10 cellular contexts compared by ENCODE assay signal in genomic region chr2:216315817-216316603, GRCh38. TPM values are rescaled to one million over a fixed set of nuclear protein-coding genes. Genes with fewer than 3 reads are reported as not detected.
DNase-seq lines count a peak whose midpoint lies in the region; ATAC-seq and TF ChIP-seq lines count a peak whose summit lies in the region.
"Had no signal": no experiment of that assay in that cellular context is flagged by ENCODE, and none has a peak within 500 bp of the region (broad histone marks: within the 10 kb centered on the region; RNA-seq: fewer than 3 reads in every experiment).

No MANE protein-coding gene starts in this region.

- H3K9me3 ChIP-seq in right cardiac atrium (ENCODE audit: control insufficient read depth, low read length) (no peaks in the 10 kb centered on the region), right atrium auricular region (no peaks in the 10 kb centered on the region)

- intact Hi-C loops in right cardiac atrium (cut with DNase I): no loop called here

- TF ChIP-seq CTCF in right atrium auricular region (IDR thresholded peaks at IDR 0.05) (no peak), fibroblast of villous mesenchyme (IDR thresholded peaks at IDR 0.05; ENCODE audit: insufficient read depth, low read depth, low read length) (no peak)

- DNase-seq in right cardiac atrium (no peak), right atrium auricular region (ENCODE audit: low spot score) (no peak), fibroblast of villous mesenchyme (ENCODE audit: low read depth) (peak; percentile 73), SKM-1 (lab: John Stamatoyannopoulos, UW; ENCODE audit: unreplicated experiment) (no peak)
- DNase-seq: NCI-H774 had no signal

- H3K36me3 ChIP-seq in right atrium auricular region: no peaks in the 10 kb centered on the region

- H3K27me3 ChIP-seq in right cardiac atrium (ENCODE audit: control insufficient read depth, insufficient read depth): no peaks in the 10 kb centered on the region
- H3K27me3 ChIP-seq in right atrium auricular region: no peaks in the 10 kb centered on the region

- no peak overlapping the region for H3K4me3 ChIP-seq in right cardiac atrium (ENCODE audit: low read length)
- no peak overlapping the region for H3K4me3 ChIP-seq in right atrium auricular region
- H3K4me3 ChIP-seq in fibroblast of villous mesenchyme (ENCODE audit: low read depth, low read length): no peak overlapping the region

- peak; percentile 47 to 78 for ATAC-seq in right cardiac atrium
- peak; percentile 67 for ATAC-seq in SK-N-SH treated with all-trans-retinoic acid at 6 μM for 48 hours
- ATAC-seq in GM21423 (IDR thresholded peaks at IDR 0.05; ENCODE audit: unreplicated experiment): no peak
- ATAC-seq in HG03175 (IDR thresholded peaks at IDR 0.05; ENCODE audit: unreplicated experiment): no peak
- no peak for ATAC-seq in HG03280 (IDR thresholded peaks at IDR 0.05; ENCODE audit: unreplicated experiment)

- 31% methylated on average over 18 of the region's 18 CpGs for WGBS in right cardiac atrium

- H3K27ac ChIP-seq in right cardiac atrium (ENCODE audit: low read length) (no peak overlapping the region), right atrium auricular region (no peak overlapping the region)

- H3K4me1 ChIP-seq in right cardiac atrium (ENCODE audit: control insufficient read depth, insufficient read depth, low read length) (peaks cover 2% of the 10 kb centered on the region), right atrium auricular region (no peaks in the 10 kb centered on the region)

TF ChIP-seq in SK-N-SH treated with all-trans-retinoic acid at 6 μM for 48 hours, 23 proteins besides CTCF, POLR2A, EP300 and RAD21:
- TF ChIP-seq ZC3H10 (CRISPR knock-in tag; IDR thresholded peaks at IDR 0.05) (no peak), PPARA (CRISPR knock-in tag; IDR thresholded peaks at IDR 0.05; ENCODE audit: borderline replicate concordance) (no peak), ZNF70 (CRISPR knock-in tag; IDR thresholded peaks at IDR 0.05) (no peak), ESRRG (CRISPR knock-in tag; IDR thresholded peaks at IDR 0.05) (no peak), SNAI2 (CRISPR knock-in tag; IDR thresholded peaks at IDR 0.05) (no peak), TCF4 (CRISPR knock-in tag; IDR thresholded peaks at IDR 0.05; ENCODE audit: borderline replicate concordance) (no peak)

RNA-seq across cellular contexts. Expression of gene MARCHF4, which starts 56.3 kb away (rescaled TPM):
- total RNA-seq in right cardiac atrium (under 1 TPM in 1 of 4 donors, not detected in 3; 0.14 TPM), right atrium auricular region (under 1 TPM in 1 of 2 donors, not detected in 1; 0.08 TPM), fibroblast of villous mesenchyme (5.2 and 10.8 TPM in 2 replicates)
- polyA plus RNA-seq in right cardiac atrium: not detected
- polyA plus RNA-seq: CD14-positive monocyte had no signal

Comparison
In these comparisons a context has a peak if more than half of its experiments do, and no peak if none do; other contexts are left out.
1. ATAC-seq: peak in right cardiac atrium (2 of 2) and SK-N-SH treated with all-trans-retinoic acid at 6 μM for 48 hours (single experiment); none in GM21423 (single experiment), HG03175 (single experiment) and HG03280 (single experiment).